19 cellular contexts compared by ENCODE assay signal in genomic region chr19:9054207-9054606, GRCh38. TPM values are rescaled to one million over a fixed set of nuclear protein-coding genes. Genes with fewer than 3 reads are reported as not detected.
DNase-seq lines count a peak whose midpoint lies in the region; ATAC-seq, FAIRE-seq and TF ChIP-seq lines count a peak whose summit lies in the region.
"Had no signal": no experiment of that assay in that cellular context is flagged by ENCODE, and none has a peak within 500 bp of the region (broad histone marks: within the 10 kb centered on the region; RNA-seq: fewer than 3 reads in every experiment).

No MANE protein-coding gene starts in this region.

- DNase-seq in A549 (ENCODE audit: low read depth in 1 of 2, low spot score in 1 of 2) (no peak), Panc1 (ENCODE audit: low read depth, low spot score) (no peak), NCI-H82 treated with DMSO at 0.1 percent for 48 hours (lab: John Stamatoyannopoulos, UW; ENCODE audit: unreplicated experiment) (no peak), activated T-cell treated with anti-CD3 and anti-CD28 coated beads for 4 hours (no peak)
- no peak for DNase-seq in activated naive CD4-positive, alpha-beta T cell treated with anti-CD3 and anti-CD28 coated beads, Interleukin-2, amount 50 U/mL, for 16 hours
- DNase-seq in naive thymus-derived CD4-positive, alpha-beta T cell, result no peak
- DNase-seq: DMS53, GF-D8, GM23248, NCI-H187, SHP77 had no signal

- H3K4me3 Mint-ChIP-seq in naive thymus-derived CD4-positive, alpha-beta T cell, result no peak overlapping the region

- H3K9me3 Mint-ChIP-seq in naive thymus-derived CD4-positive, alpha-beta T cell, result peaks cover 0 to 2% (median 0%) of the 10 kb centered on the region in 11 donors

- no peaks in the 10 kb centered on the region for H3K36me3 Mint-ChIP-seq in naive thymus-derived CD4-positive, alpha-beta T cell

- TF ChIP-seq CTCF in A549 (IDR thresholded peaks at IDR 0.05) (no peak), HEK293 (tag by site-specific recombination; IDR thresholded peaks at IDR 0.05) (no peak), Panc1 (IDR thresholded peaks at IDR 0.05) (no peak)

- H3K4me1 ChIP-seq in A549 (peaks cover 24% of the 10 kb centered on the region), HEK293 (ENCODE audit: control insufficient read depth, insufficient read depth, low read length) (no peaks in the 10 kb centered on the region), Panc1 (ENCODE audit: control insufficient read depth, insufficient read depth, low read length) (peaks cover 19% of the 10 kb centered on the region), iPS-15b (ENCODE audit: control insufficient read depth, insufficient read depth, low read length) (peaks cover 6% of the 10 kb centered on the region)
- H3K4me1 ChIP-seq in naive thymus-derived CD4-positive, alpha-beta T cell (ENCODE audit: control insufficient read depth in 2 of 2, insufficient read depth in 2 of 2, low read length in 2 of 2), result no peaks in the 10 kb centered on the region

- intact Hi-C loops in Panc1 (cut with micrococcal nuclease; ENCODE audit: unreplicated experiment), result no loop called here
- intact Hi-C loops in naive thymus-derived CD4-positive, alpha-beta T cell (cut with micrococcal nuclease), result no loop called here

- TF ChIP-seq POLR2A in A549 (IDR thresholded peaks at IDR 0.05; ENCODE audit: low read length), result no peak

- POLR2A ChIA-PET in A549 (lab: Yijun Ruan, JAX), result no interaction called here
- POLR2A ChIA-PET in HEK293 (lab: Yijun Ruan, JAX), result interaction anchor here (0.6 kb wide), 1 partner anchor 361 kb away, joined by 3 read pairs; no protein-coding TSS in a partner anchor
- POLR2A ChIA-PET in Panc1 (lab: Charles Lee), result interaction anchor here (0.6 to 0.9 kb wide), 2 partner anchors 21 to 415 kb away, joined by 3 read pairs; no protein-coding TSS in a partner anchor
- POLR2A ChIA-PET in naive thymus-derived CD4-positive, alpha-beta T cell (lab: Charles Lee), result no interaction called here

- no peaks in the 10 kb centered on the region for H3K9me3 ChIP-seq in A549
- H3K9me3 ChIP-seq in HEK293 (ENCODE audit: control insufficient read depth, insufficient read depth, low read depth, low read length), result no peaks in the 10 kb centered on the region
- H3K9me3 ChIP-seq in Panc1 (ENCODE audit: control insufficient read depth, insufficient read depth, low read depth, low read length), result no peaks in the 10 kb centered on the region
- no peaks in the 10 kb centered on the region for H3K9me3 ChIP-seq in iPS-15b (ENCODE audit: control insufficient read depth, insufficient read depth, low read length)
- H3K9me3 ChIP-seq in naive thymus-derived CD4-positive, alpha-beta T cell (ENCODE audit: control insufficient read depth in 2 of 3, low read length in 3 of 3), result no peaks in the 10 kb centered on the region

- 94% methylated on average over 8 of the region's 8 CpGs for WGBS in A549 (ENCODE audit: missing lambda C conversion rate)

- no peak for TF ChIP-seq EP300 in A549 (IDR thresholded peaks at IDR 0.05)

- H3K4me2 ChIP-seq in A549, result peak overlapping the region; percentile 84

- peaks cover 0 to 4% (median 3%) of the 10 kb centered on the region in 5 donors for H3K27me3 Mint-ChIP-seq in naive thymus-derived CD4-positive, alpha-beta T cell

- H3K4me1 Mint-ChIP-seq in naive thymus-derived CD4-positive, alpha-beta T cell, result no peaks in the 10 kb centered on the region

- H3K27me3 ChIP-seq in Panc1 (ENCODE audit: control insufficient read depth, insufficient read depth, low read length) (no peaks in the 10 kb centered on the region), iPS-15b (ENCODE audit: control insufficient read depth, insufficient read depth, low read length) (no peaks in the 10 kb centered on the region)
- no peaks in the 10 kb centered on the region for H3K27me3 ChIP-seq in naive thymus-derived CD4-positive, alpha-beta T cell (ENCODE audit: control insufficient read depth in 2 of 2, insufficient read depth in 2 of 2, low read length in 2 of 2)

- no TSS peak for BruUV-seq in Panc1 (replicated peaks; lab: Mats Ljungman, UMichigan)

- TF ChIP-seq RAD21 in A549 (conservative IDR thresholded peaks at IDR 0.05 in 1 of 2, IDR thresholded peaks at IDR 0.05 in 1 of 2), result no peak

- H3K27ac ChIP-seq in A549 (peak overlapping the region; percentile 75 to 92; a peak in 5 of 6 replicates), HEK293 (ENCODE audit: extremely low read depth, low read depth, low read length) (no peak overlapping the region), Panc1 (ENCODE audit: low read length) (peak overlapping the region; percentile 84)
- H3K27ac ChIP-seq in naive thymus-derived CD4-positive, alpha-beta T cell (ENCODE audit: low read depth, low read length), result no peak overlapping the region
- H3K27ac ChIP-seq: 22Rv1, C4-2B, GM23248 had no signal

- no peak overlapping the region for H3K4me3 ChIP-seq in A549
- H3K4me3 ChIP-seq in HEK293 (ENCODE audit: low read depth, low read length), result no peak overlapping the region
- no peak overlapping the region for H3K4me3 ChIP-seq in Panc1 (ENCODE audit: low read depth in 2 of 2, low read length in 2 of 2)
- H3K4me3 ChIP-seq in iPS-15b (ENCODE audit: low read depth, low read length), result peak overlapping the region; percentile 30
- no peak overlapping the region for H3K4me3 ChIP-seq in naive thymus-derived CD4-positive, alpha-beta T cell (ENCODE audit: low read length)
- H3K4me3 ChIP-seq: GM23248 had no signal

- FAIRE-seq in A549 (lab: Jason Lieb, UNC), result no peak
- FAIRE-seq: D721Med, RCC 7860 had no signal

- ATAC-seq in A549 (no peak), Panc1 (no peak)
- ATAC-seq in naive thymus-derived CD4-positive, alpha-beta T cell, result no peak

- peak overlapping the region in 1 of 9 donors; percentile 67 for H3K27ac Mint-ChIP-seq in naive thymus-derived CD4-positive, alpha-beta T cell

- H3K9ac ChIP-seq in iPS-15b (ENCODE audit: low read depth, low read length), result no peak overlapping the region
- H3K9ac ChIP-seq: GM23248 had no signal

- H3K36me3 ChIP-seq in HEK293 (ENCODE audit: control insufficient read depth in 2 of 2, insufficient read depth in 1 of 2, low read length in 2 of 2), result no peaks in the 10 kb centered on the region
- H3K36me3 ChIP-seq in Panc1 (ENCODE audit: control insufficient read depth, insufficient read depth, low read length), result no peaks in the 10 kb centered on the region
- no peaks in the 10 kb centered on the region for H3K36me3 ChIP-seq in iPS-15b (ENCODE audit: control insufficient read depth, insufficient read depth, low read length)
- no peaks in the 10 kb centered on the region for H3K36me3 ChIP-seq in naive thymus-derived CD4-positive, alpha-beta T cell (ENCODE audit: control insufficient read depth in 2 of 3, insufficient read depth in 3 of 3, low read length in 3 of 3)

- in situ Hi-C loops in Panc1 (cut with HindIII; ENCODE audit: low pct_unique_long_range_greater_than_20kb, low sequenced_read_pairs), result no loop called here

- CTCF ChIA-PET in A549 (lab: Yijun Ruan, JAX), result no interaction called here
- CTCF ChIA-PET in HEK293 (lab: Yijun Ruan, JAX), result interaction anchor here (0.7 kb wide), 1 partner anchor 12 kb away, joined by 3 read pairs; no protein-coding TSS in a partner anchor
- CTCF ChIA-PET in Panc1 (lab: Charles Lee), result no interaction called here
- CTCF ChIA-PET in naive thymus-derived CD4-positive, alpha-beta T cell (lab: Charles Lee), result no interaction called here

TF ChIP-seq in A549, 52 proteins besides CTCF, POLR2A, EP300 and RAD21 (continues in another document):
- TF ChIP-seq MAX (IDR thresholded peaks at IDR 0.05) (no peak), EHF (CRISPR knock-in tag; IDR thresholded peaks at IDR 0.05) (no peak)

RNA-seq across cellular contexts. Expression of gene OR1M1, which starts 32.7 kb away (rescaled TPM):
- polyA plus RNA-seq in A549 (2011; rRNA removed) (not detected in 2 replicates), A549 (2017; fragmentation: RNase III; extraction: RNeasy Plus Mini Kit Qiagen cat#74134 plus additional on column Dnase treatment) (not detected in 3 replicates)
- polyA plus RNA-seq in A549 (2012; cell fraction: cytosol; rRNA removed), result not detected in 2 replicates
- polyA plus RNA-seq in A549 (2012; cell fraction: nucleus; rRNA removed), result not detected in 2 replicates
- polyA minus RNA-seq in A549 (2011; rRNA and poly(A)+ RNA removed), result not detected in 2 replicates
- not detected for total RNA-seq in Panc1 (2021; ENCODE audit: unreplicated experiment)
- not detected for polyA plus RNA-seq in Panc1 (2012; ENCODE audit: insufficient read length)
- total RNA-seq in naive thymus-derived CD4-positive, alpha-beta T cell, result not detected
- not detected for polyA plus RNA-seq in naive thymus-derived CD4-positive, alpha-beta T cell
- total RNA-seq: GM23248, MCF 10A, NCI-H460 had no signal
- polyA plus RNA-seq: GM23248 had no signal

RNA-seq across cellular contexts. Expression of gene MUC16, which starts 44.0 kb away (rescaled TPM):
- polyA plus RNA-seq in A549 (2011; rRNA removed) (0.23 and 0.67 TPM in 2 replicates), A549 (2017; fragmentation: RNase III; extraction: RNeasy Plus Mini Kit Qiagen cat#74134 plus additional on column Dnase treatment) (0.01 to 0.03 TPM in 2 of 3 replicates, not detected in the other)
- 0.04 and 0.05 TPM in 2 replicates for polyA plus RNA-seq in A549 (2012; cell fraction: cytosol; rRNA removed)
- polyA plus RNA-seq in A549 (2012; cell fraction: nucleus; rRNA removed), result 0.15 and 0.20 TPM in 2 replicates
- polyA minus RNA-seq in A549 (2011; rRNA and poly(A)+ RNA removed), result 0.78 and 0.83 TPM in 2 replicates
- 3.4 TPM for total RNA-seq in Panc1 (2021; ENCODE audit: unreplicated experiment)
- 27.5 TPM for polyA plus RNA-seq in Panc1 (2012; ENCODE audit: insufficient read length)
- under 1 TPM in 2 of 5 experiments, not detected in 3; under 0.01 to 0.10 TPM for total RNA-seq in naive thymus-derived CD4-positive, alpha-beta T cell
- not detected for polyA plus RNA-seq in naive thymus-derived CD4-positive, alpha-beta T cell
- total RNA-seq: GM23248 had no signal
- polyA plus RNA-seq: GM23248 had no signal

RNA-seq across cellular contexts. Expression of gene OR7G2, which starts 53.1 kb away (rescaled TPM):
- polyA plus RNA-seq in A549 (2011; rRNA removed) (not detected in 2 replicates), A549 (2017; fragmentation: RNase III; extraction: RNeasy Plus Mini Kit Qiagen cat#74134 plus additional on column Dnase treatment) (not detected in 3 replicates)
- not detected in 2 replicates for polyA plus RNA-seq in A549 (2012; cell fraction: cytosol; rRNA removed)
- not detected in 2 replicates for polyA plus RNA-seq in A549 (2012; cell fraction: nucleus; rRNA removed)
- polyA minus RNA-seq in A549 (2011; rRNA and poly(A)+ RNA removed), result not detected in 2 replicates
- total RNA-seq in Panc1 (2021; ENCODE audit: unreplicated experiment), result not detected
- not detected for polyA plus RNA-seq in Panc1 (2012; ENCODE audit: insufficient read length)
- not detected for total RNA-seq in naive thymus-derived CD4-positive, alpha-beta T cell
- polyA plus RNA-seq in naive thymus-derived CD4-positive, alpha-beta T cell, result not detected
- total RNA-seq: GM23248, MCF 10A, NCI-H460 had no signal
- polyA plus RNA-seq: GM23248 had no signal

Comparison
In these comparisons a context has a peak if more than half of its experiments do, and no peak if none do; other contexts are left out.
1. H3K27ac ChIP-seq: peak in A549 (2 of 2) and Panc1 (single experiment); none in HEK293 (single experiment) and naive thymus-derived CD4-positive, alpha-beta T cell (single experiment).
2. POLR2A ChIA-PET loops: an anchor here in HEK293 (0.6 kb wide) and Panc1 (0.6 to 0.9 kb wide); none called in A549 and naive thymus-derived CD4-positive, alpha-beta T cell.